ENCODE assay signal across 8 cellular contexts in genomic region chr2:202317080-202317859, GRCh38. TPM values are rescaled to one million over a fixed set of nuclear protein-coding genes. Genes with fewer than 3 reads are reported as not detected.
DNase-seq lines count a peak whose midpoint lies in the region; ATAC-seq and TF ChIP-seq lines count a peak whose summit lies in the region.

No MANE protein-coding gene starts in this region.

- 20 to 22% methylated on average over 6 of the region's 6 CpGs for WGBS in thyroid gland, 2 donors

- TF ChIP-seq CTCF in astrocyte of the cerebellum (IDR thresholded peaks at IDR 0.05; ENCODE audit: low read depth, low read length, missing control alignments), result no peak
- no peak for TF ChIP-seq CTCF in thyroid gland (IDR thresholded peaks at IDR 0.05)

- peak; percentile 9 for DNase-seq in NCI-H1694 (lab: John Stamatoyannopoulos, UW)
- DNase-seq in NCI-H1694 treated with DMSO at 0.1 percent for 48 hours (lab: John Stamatoyannopoulos, UW), result no peak
- DNase-seq in astrocyte of the cerebellum (ENCODE audit: low read depth), result peak; percentile 97
- DNase-seq in iris pigment epithelial cell (ENCODE audit: low read depth), result peak; percentile 69
- peak; percentile 72 to 78 for DNase-seq in thyroid gland
- DNase-seq in CD4-positive, alpha-beta memory T cell, result no peak

- H3K4me3 Mint-ChIP-seq in CD4-positive, alpha-beta memory T cell, result no peak overlapping the region

- no peaks in the 10 kb centered on the region for H3K4me1 Mint-ChIP-seq in CD4-positive, alpha-beta memory T cell

- H3K27me3 ChIP-seq in thyroid gland, result no peaks in the 10 kb centered on the region
- no peaks in the 10 kb centered on the region for H3K27me3 ChIP-seq in CD4-positive, alpha-beta memory T cell (ENCODE audit: insufficient read depth, low read length)

- ATAC-seq in GM18498 (IDR thresholded peaks at IDR 0.05; ENCODE audit: unreplicated experiment) (no peak), HG03097 (IDR thresholded peaks at IDR 0.05; ENCODE audit: low FRiP score, unreplicated experiment) (no peak)

- TF ChIP-seq POLR2A in thyroid gland (IDR thresholded peaks at IDR 0.05), result no peak

- in situ Hi-C loops in astrocyte of the cerebellum (cut with HindIII; ENCODE audit: low sequenced_read_pairs), result loop anchor here (5.0 kb wide), 1 partner anchor 100 kb away; no protein-coding TSS in a partner anchor

- peaks cover 13 to 17% of the 10 kb centered on the region in 2 donors for H3K36me3 Mint-ChIP-seq in CD4-positive, alpha-beta memory T cell

- CTCF ChIA-PET in CD4-positive, alpha-beta memory T cell (lab: Charles Lee; ENCODE audit: partially characterized antibody), result no interaction called here

- H3K4me3 ChIP-seq in astrocyte of the cerebellum (ENCODE audit: low read depth, low read length) (no peak overlapping the region), thyroid gland (replicated peaks in 1 of 3) (no peak overlapping the region)
- no peak overlapping the region for H3K4me3 ChIP-seq in CD4-positive, alpha-beta memory T cell (ENCODE audit: low read length in 2 of 2)

- POLR2A ChIA-PET in CD4-positive, alpha-beta memory T cell (lab: Charles Lee; ENCODE audit: partially characterized antibody), result no interaction called here

- no peak overlapping the region for H3K27ac ChIP-seq in thyroid gland
- no peak overlapping the region for H3K27ac ChIP-seq in CD4-positive, alpha-beta memory T cell (ENCODE audit: low read depth, low read length)

- H3K36me3 ChIP-seq in thyroid gland, result no peaks in the 10 kb centered on the region
- H3K36me3 ChIP-seq in CD4-positive, alpha-beta memory T cell (ENCODE audit: insufficient read depth, low read length), result peaks cover 3% of the 10 kb centered on the region

- peaks cover 0 to 1% (median 0%) of the 10 kb centered on the region in 8 donors for H3K9me3 Mint-ChIP-seq in CD4-positive, alpha-beta memory T cell

- H3K4me1 ChIP-seq in thyroid gland, result peaks cover 6 to 14% of the 10 kb centered on the region in 2 donors
- H3K4me1 ChIP-seq in CD4-positive, alpha-beta memory T cell (ENCODE audit: insufficient read depth, low read length), result no peaks in the 10 kb centered on the region

- H3K27ac Mint-ChIP-seq in CD4-positive, alpha-beta memory T cell, result peak overlapping the region in 2 of 7 donors; percentile 27 to 83

- no peaks in the 10 kb centered on the region for H3K9me3 ChIP-seq in thyroid gland
- no peaks in the 10 kb centered on the region for H3K9me3 ChIP-seq in CD4-positive, alpha-beta memory T cell (ENCODE audit: control insufficient read depth in 1 of 2, low read length in 2 of 2)

- intact Hi-C loops in thyroid gland (cut with DNase I), result no loop called here
- intact Hi-C loops in CD4-positive, alpha-beta memory T cell (cut with micrococcal nuclease), result no loop called here

- no peaks in the 10 kb centered on the region for H3K27me3 Mint-ChIP-seq in CD4-positive, alpha-beta memory T cell

RNA-seq across cellular contexts. Expression of gene NOP58, which starts 51.7 kb away (rescaled TPM):
- total RNA-seq in thyroid gland, result 100 to 1,000 TPM in 2 of 4 donors, 10 to 100 TPM in 2; 68.2 to 151 (median 90.3) TPM
- total RNA-seq in CD4-positive, alpha-beta memory T cell, result 100 to 1,000 TPM; 114 to 123 TPM
- 100 to 1,000 TPM in 1 of 2 donors, 10 to 100 TPM in 1; 90.6 to 102 TPM for polyA plus RNA-seq in CD4-positive, alpha-beta memory T cell

RNA-seq across cellular contexts. Expression of gene BMPR2, which starts 58.9 kb away (rescaled TPM):
- 10 to 100 TPM; 50.1 to 67.0 (median 56.3) TPM for total RNA-seq in thyroid gland
- total RNA-seq in CD4-positive, alpha-beta memory T cell, result 10 to 100 TPM; 18.8 to 20.8 TPM
- 1 to 10 TPM; 2.3 to 4.2 TPM for polyA plus RNA-seq in CD4-positive, alpha-beta memory T cell

Comparison
In these comparisons a context has a peak if more than half of its experiments do, and no peak if none do; other contexts are left out.
1. DNase-seq: peak in NCI-H1694 (single experiment), astrocyte of the cerebellum (single experiment), iris pigment epithelial cell (single experiment) and thyroid gland (2 of 2); none in NCI-H1694 treated with DMSO at 0.1 percent for 48 hours (single experiment) and CD4-positive, alpha-beta memory T cell (0 of 5).